Comparison of ENCODE assay signal across 8 cellular contexts in genomic region chrX:71532753-71533425, GRCh38. TPM values are rescaled to one million over a fixed set of nuclear protein-coding genes. Genes with fewer than 3 reads are reported as not detected.
DNase-seq lines count a peak whose midpoint lies in the region; ATAC-seq, FAIRE-seq and TF ChIP-seq lines count a peak whose summit lies in the region.

Gene OGT, plus strand, starts transcription at chrX:71533104. Its CDS starts 196 bp downstream, at chrX:71533300.

- peak within 1 kb of the TSS; percentile 88 for H3K27ac ChIP-seq in keratinocyte (ENCODE audit: control insufficient read depth, insufficient read depth, low read length)

- TF ChIP-seq CTCF in keratinocyte (optimal IDR thresholded peaks at IDR 0.05 in 1 of 3, IDR thresholded peaks at IDR 0.05 in 1 of 3, conservative IDR thresholded peaks at IDR 0.05 in 1 of 3; ENCODE audit: extremely low read depth in 1 of 3, insufficient read depth in 2 of 3, low read length in 3 of 3): no peak

- peak; percentile 29 for FAIRE-seq in keratinocyte (lab: Jason Lieb, UNC)

- DNase-seq in AG20443 (ENCODE audit: low spot score) (peak; percentile 91), NCI-H510A (lab: John Stamatoyannopoulos, UW) (peak; percentile 92), cerebellum (ENCODE audit: low spot score) (peak; percentile 74), keratinocyte (ENCODE audit: low read depth, low spot score) (peak; percentile 55)
- DNase-seq in activated CD4-positive, alpha-beta T cell treated with anti-CD3 and anti-CD28 coated beads for 1 hour: peak; percentile 89
- DNase-seq in stimulated activated CD4-positive, alpha-beta T cell treated with anti-CD3 and anti-CD28 coated beads, Interleukin-12 subunit alpha, Interleukin-12 subunit beta, amount 100 ng/mL, for 48 hours (ENCODE audit: low read depth in 2 of 3, low spot score in 1 of 3): peak; percentile 80 to 90 (median 89)

- dilution Hi-C loops in keratinocyte (cut with MboI; ENCODE audit: extremely low pct_ligation_motif_present, low sequenced_read_pairs): no loop called here

- H3K79me2 ChIP-seq in keratinocyte (ENCODE audit: control insufficient read depth, insufficient read depth, low read length): peaks cover 49% of the 10 kb centered on the region

- H4K20me1 ChIP-seq in keratinocyte (ENCODE audit: control insufficient read depth, extremely low read depth, insufficient read depth, low read length): peaks cover 6% of the 10 kb centered on the region

- no peaks in the 10 kb centered on the region for H3K9me3 ChIP-seq in keratinocyte (ENCODE audit: control insufficient read depth, low read depth, low read length)

- TF ChIP-seq POLR2A in GM19099 (IDR thresholded peaks at IDR 0.05; ENCODE audit: extremely low read depth, insufficient read length, low read depth): peak; percentile 88

- H3K9me1 ChIP-seq in keratinocyte (ENCODE audit: control insufficient read depth, extremely low read depth, insufficient read depth, low read length): no peaks in the 10 kb centered on the region

- H3K4me2 ChIP-seq in keratinocyte (ENCODE audit: control insufficient read depth, extremely low read depth, insufficient read depth, low read depth, low read length): peak within 1 kb of the TSS; percentile 47

- ATAC-seq in HG03378 (IDR thresholded peaks at IDR 0.05; ENCODE audit: unreplicated experiment): peak; percentile 57

- peak within 1 kb of the TSS; percentile 95 for H3K9ac ChIP-seq in keratinocyte (ENCODE audit: control insufficient read depth, extremely low read depth, insufficient read depth, low read length)

- peak within 1 kb of the TSS; percentile 68 for H2AFZ ChIP-seq in keratinocyte (ENCODE audit: control insufficient read depth, low read length)

- peaks cover 2 to 3% of the 10 kb centered on the region in 2 experiments for H3K36me3 ChIP-seq in keratinocyte (ENCODE audit: control insufficient read depth in 2 of 2, extremely low read depth in 1 of 2, insufficient read depth in 2 of 2, low read length in 2 of 2)

- H3K4me1 ChIP-seq in keratinocyte (ENCODE audit: control insufficient read depth, extremely low read depth, insufficient read depth, low read length): peaks cover 4% of the 10 kb centered on the region

- no peaks in the 10 kb centered on the region for H3K27me3 ChIP-seq in keratinocyte (ENCODE audit: control insufficient read depth, extremely low read depth, insufficient read depth, low read length)

- peak within 1 kb of the TSS; percentile 64 to 80 (median 80) for H3K4me3 ChIP-seq in keratinocyte (ENCODE audit: control insufficient read depth in 2 of 3, extremely low read depth in 1 of 3, insufficient read depth in 2 of 3, low read depth in 1 of 3, low read length in 3 of 3)

RNA-seq across cellular contexts. Expression of gene OGT, which starts in this region (rescaled TPM):
- total RNA-seq in cerebellum: 254 TPM
- 58.7 to 155 TPM (median 136 TPM) in 3 replicates for polyA plus RNA-seq in keratinocyte
- polyA plus RNA-seq in keratinocyte (2011; ENCODE audit: low read depth): 48.0 TPM
- 15.7 and 24.9 TPM in 2 replicates for polyA plus RNA-seq in keratinocyte (2011; cell fraction: cytosol; rRNA removed)
- 614 and 740 TPM in 2 replicates for polyA plus RNA-seq in keratinocyte (2011; cell fraction: nucleus; rRNA removed)
- polyA plus RNA-seq in keratinocyte (2012; ENCODE audit: low replicate concordance): 26.0 and 51.9 TPM in 2 replicates
- polyA minus RNA-seq in keratinocyte: 76.4 to 263 TPM (median 169 TPM) in 3 replicates
- 34.5 TPM for polyA minus RNA-seq in keratinocyte (2011; cell fraction: cytosol; rRNA and poly(A)+ RNA removed)
- 160 and 266 TPM in 2 replicates for polyA minus RNA-seq in keratinocyte (2011; cell fraction: nucleus; rRNA and poly(A)+ RNA removed)

Comparison
In these comparisons a context has a peak if more than half of its experiments do, and no peak if none do; other contexts are left out.
1. Peak in every context shown above with its lines: DNase-seq, ATAC-seq, H3K4me3 ChIP-seq and H3K27ac ChIP-seq.